10 cellular contexts compared by ENCODE assay signal in the genomic region with DNA sequence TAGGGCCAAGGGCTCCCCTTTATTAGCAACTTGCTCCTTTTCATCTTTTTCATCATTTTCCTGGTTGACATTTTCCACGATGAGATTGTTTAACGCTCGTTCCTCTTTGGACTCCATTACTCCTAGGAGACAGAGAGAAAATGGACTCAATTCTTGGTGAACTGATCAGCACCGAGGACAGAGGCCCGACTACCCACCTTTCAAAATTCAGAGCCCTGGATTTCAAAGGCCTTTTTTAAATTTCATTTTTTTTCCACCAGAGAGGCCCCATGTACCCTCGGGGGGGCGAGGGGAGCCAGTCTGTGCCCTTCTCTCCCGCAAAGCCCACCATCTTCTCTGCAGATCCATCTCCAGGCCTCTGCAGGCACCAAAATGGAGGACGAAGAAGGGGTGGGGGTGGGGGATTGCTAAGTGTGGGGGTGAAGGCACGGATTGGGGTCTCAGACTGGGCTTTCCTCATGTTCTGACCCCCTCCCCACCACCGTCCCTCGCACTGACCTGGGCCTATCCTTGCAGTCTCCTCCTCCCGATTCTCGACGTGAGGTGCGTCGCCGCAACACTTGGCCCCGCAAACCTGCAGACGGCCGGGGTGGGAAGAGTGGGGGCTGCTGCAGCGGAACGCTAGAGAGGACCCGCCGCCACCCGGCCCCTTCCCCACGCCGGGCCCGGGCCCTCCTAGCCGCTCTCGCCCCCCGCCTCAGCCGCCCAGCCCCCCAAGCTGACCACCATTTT. TPM values are rescaled to one million over a fixed set of nuclear protein-coding genes. Genes with fewer than 3 reads are reported as not detected.
DNase-seq lines count a peak whose midpoint lies in the region.
"Had no signal": no experiment of that assay in that cellular context is flagged by ENCODE, and none has a peak within 500 bp of the region (broad histone marks: within the 10 kb centered on the region; RNA-seq: fewer than 3 reads in every experiment).

No MANE protein-coding gene starts in this region.

- DNase-seq in NCI-H2171 treated with DMSO at 0.1 percent for 48 hours (lab: John Stamatoyannopoulos, UW), result peak; percentile 7
- DNase-seq in NCI-H2171 (lab: John Stamatoyannopoulos, UW), result no peak
- no peak for DNase-seq in activated CD4-positive, alpha-beta T cell treated with anti-CD3 and anti-CD28 coated beads, Interleukin-2, amount 10 ng/mL, durations not matched to agents 7 days and 5 days
- no peak for DNase-seq in iPS DF 6.9 (ENCODE audit: low read depth, low spot score)
- peak; percentile 3 for DNase-seq in stimulated activated CD4-positive, alpha-beta T cell treated with anti-CD3 and anti-CD28 coated beads, Interleukin-4, amount 100 ng/mL, for 24 hours
- no peak for DNase-seq in NOMO-1 treated with dmso at 0.1 percent for 144 hours (lab: John Stamatoyannopoulos, UW; ENCODE audit: unreplicated experiment)
- no peak for DNase-seq in DMS114 treated with DMSO at 0.1 percent for 48 hours (lab: John Stamatoyannopoulos, UW; ENCODE audit: unreplicated experiment)
- no peak for DNase-seq in NAMALWA (ENCODE audit: low spot score)

- H3K9me3 ChIP-seq in iPS DF 6.9 (ENCODE audit: control insufficient read depth, insufficient read depth, low read length), result no peaks in the 10 kb centered on the region

- no peaks in the 10 kb centered on the region for H3K36me3 Mint-ChIP-seq in activated CD4-positive, alpha-beta T cell treated with anti-CD3 and anti-CD28 coated beads, Interleukin-2, amount 10 ng/mL, durations not matched to agents 7 days and 5 days (ENCODE audit: low read depth)

- CTCF ChIA-PET in activated CD4-positive, alpha-beta T cell treated with anti-CD3 and anti-CD28 coated beads, Interleukin-2, amount 10 ng/mL, durations not matched to agents 7 days and 5 days (lab: Charles Lee), result no interaction called here

- H3K27me3 ChIP-seq in iPS DF 6.9 (ENCODE audit: control insufficient read depth, insufficient read depth, low read length), result no peaks in the 10 kb centered on the region

- peak overlapping the region; percentile 97 for H3K4me3 ChIP-seq in iPS DF 6.9 (ENCODE audit: low read length)

- no peak overlapping the region for H3K27ac ChIP-seq in iPS DF 6.9 (ENCODE audit: low read length)

- peaks cover 5% of the 10 kb centered on the region for H3K4me1 Mint-ChIP-seq in activated CD4-positive, alpha-beta T cell treated with anti-CD3 and anti-CD28 coated beads, Interleukin-2, amount 10 ng/mL, durations not matched to agents 7 days and 5 days

- no peaks in the 10 kb centered on the region for H3K9me3 Mint-ChIP-seq in activated CD4-positive, alpha-beta T cell treated with anti-CD3 and anti-CD28 coated beads, Interleukin-2, amount 10 ng/mL, durations not matched to agents 7 days and 5 days

- H3K27ac Mint-ChIP-seq in activated CD4-positive, alpha-beta T cell treated with anti-CD3 and anti-CD28 coated beads, Interleukin-2, amount 10 ng/mL, durations not matched to agents 7 days and 5 days, result no peak overlapping the region

- peak overlapping the region; percentile 40 for H3K4me3 Mint-ChIP-seq in activated CD4-positive, alpha-beta T cell treated with anti-CD3 and anti-CD28 coated beads, Interleukin-2, amount 10 ng/mL, durations not matched to agents 7 days and 5 days

- H3K4me1 ChIP-seq in iPS DF 6.9 (ENCODE audit: control insufficient read depth, insufficient read depth, low read length), result no peaks in the 10 kb centered on the region

- H3K27me3 Mint-ChIP-seq in activated CD4-positive, alpha-beta T cell treated with anti-CD3 and anti-CD28 coated beads, Interleukin-2, amount 10 ng/mL, durations not matched to agents 7 days and 5 days, result peaks cover 1% of the 10 kb centered on the region

- WGBS in iPS DF 6.9 (ENCODE audit: insufficient coverage, insufficient read length), result no CpG with 5 or more reads among the region's 33 CpGs

- POLR2A ChIA-PET in activated CD4-positive, alpha-beta T cell treated with anti-CD3 and anti-CD28 coated beads, Interleukin-2, amount 10 ng/mL, durations not matched to agents 7 days and 5 days (lab: Charles Lee), result no interaction called here

- no peaks in the 10 kb centered on the region for H3K36me3 ChIP-seq in iPS DF 6.9 (ENCODE audit: control insufficient read depth, insufficient read depth, low read length)

RNA-seq across cellular contexts. Expression of gene BEX2, which starts 0.8 kb away (rescaled TPM):
- 1 to 10 TPM; 5.0 to 5.3 TPM for total RNA-seq in activated CD4-positive, alpha-beta T cell treated with anti-CD3 and anti-CD28 coated beads, Interleukin-2, amount 10 ng/mL, durations not matched to agents 7 days and 5 days
- total RNA-seq: RPMI7951 had no signal

RNA-seq across cellular contexts. Expression of gene TCEAL7, which starts 20.0 kb away (rescaled TPM):
- not detected for total RNA-seq in activated CD4-positive, alpha-beta T cell treated with anti-CD3 and anti-CD28 coated beads, Interleukin-2, amount 10 ng/mL, durations not matched to agents 7 days and 5 days
- total RNA-seq: lung microvascular endothelial cell, RPMI7951 had no signal

RNA-seq across cellular contexts. Expression of gene TCEAL5, which starts 33.5 kb away (rescaled TPM):
- total RNA-seq in activated CD4-positive, alpha-beta T cell treated with anti-CD3 and anti-CD28 coated beads, Interleukin-2, amount 10 ng/mL, durations not matched to agents 7 days and 5 days, result not detected
- total RNA-seq: lung microvascular endothelial cell, RPMI7951 had no signal

RNA-seq across cellular contexts. Expression of gene TCEAL9, which starts 46.3 kb away (rescaled TPM):
- total RNA-seq in activated CD4-positive, alpha-beta T cell treated with anti-CD3 and anti-CD28 coated beads, Interleukin-2, amount 10 ng/mL, durations not matched to agents 7 days and 5 days, result not detected

RNA-seq across cellular contexts. Expression of gene TCEAL8, which starts 55.1 kb away (rescaled TPM):
- 10 to 100 TPM; 35.2 to 48.1 TPM for total RNA-seq in activated CD4-positive, alpha-beta T cell treated with anti-CD3 and anti-CD28 coated beads, Interleukin-2, amount 10 ng/mL, durations not matched to agents 7 days and 5 days

Comparison
In these comparisons a context has a peak if more than half of its experiments do, and no peak if none do; other contexts are left out.
1. DNase-seq: peak in NCI-H2171 treated with DMSO at 0.1 percent for 48 hours (single experiment) and stimulated activated CD4-positive, alpha-beta T cell treated with anti-CD3 and anti-CD28 coated beads, Interleukin-4, amount 100 ng/mL, for 24 hours (single experiment); none in NCI-H2171 (single experiment), activated CD4-positive, alpha-beta T cell treated with anti-CD3 and anti-CD28 coated beads, Interleukin-2, amount 10 ng/mL, durations not matched to agents 7 days and 5 days (single experiment), iPS DF 6.9 (single experiment), NOMO-1 treated with dmso at 0.1 percent for 144 hours (single experiment), DMS114 treated with DMSO at 0.1 percent for 48 hours (single experiment) and NAMALWA (single experiment).